Comparison of ENCODE assay signal across 8 cellular contexts in the genomic region with DNA sequence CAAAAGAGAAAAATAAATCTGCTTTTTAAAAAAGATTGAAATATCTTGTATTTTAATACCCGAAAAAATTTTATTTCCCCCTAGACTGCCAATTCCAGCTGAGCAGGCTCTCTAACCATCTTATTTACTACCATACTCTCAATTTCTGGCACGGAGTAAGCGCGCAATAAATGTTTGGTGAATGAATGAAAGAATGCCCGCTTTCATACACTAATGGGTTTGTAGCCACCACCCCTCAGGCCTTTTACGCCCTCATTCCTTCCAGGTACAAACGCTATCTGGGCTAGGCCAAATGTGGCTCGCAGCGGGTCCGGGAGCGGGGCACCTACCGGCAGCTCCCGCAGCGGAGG. TPM values are rescaled to one million over a fixed set of nuclear protein-coding genes. Genes with fewer than 3 reads are reported as not detected.
DNase-seq lines count a peak whose midpoint lies in the region; ATAC-seq and TF ChIP-seq lines count a peak whose summit lies in the region.

No MANE protein-coding gene starts in this region.

- peak overlapping the region; percentile 87; the same call in 1 of the 2 replicates for H3K23ac ChIP-seq in IMR-90 (ENCODE audit: low read depth, low read length)

- peak overlapping the region; percentile 43; the same call in 1 of the 2 replicates for H3K14ac ChIP-seq in IMR-90 (replicated peaks; ENCODE audit: low read depth, low read length)

- H2AK5ac ChIP-seq in IMR-90 (ENCODE audit: low read depth, low read length) = no peak overlapping the region

- peak overlapping the region; percentile 78; the same call in 1 of the 2 replicates for H3K56ac ChIP-seq in IMR-90 (ENCODE audit: extremely low read depth, insufficient read depth, low read length)

- H3K4me3 Mint-ChIP-seq in CD8-positive, alpha-beta T cell = peak overlapping the region; percentile 81

- H4K5ac ChIP-seq in IMR-90 (ENCODE audit: low read depth, low read length) = peak overlapping the region; percentile 57; the same call in 1 of the 2 replicates

- no peak overlapping the region for H4K91ac ChIP-seq in IMR-90 (ENCODE audit: insufficient read depth, low read depth, low read length)

- H2BK20ac ChIP-seq in IMR-90 (ENCODE audit: low read depth, low read length) = no peak overlapping the region

- H3K27ac ChIP-seq in CD8-positive, alpha-beta T cell (ENCODE audit: low read depth, low read length) = no peak overlapping the region
- H3K27ac ChIP-seq in IMR-90 (ENCODE audit: insufficient read depth, low read length) (peak overlapping the region; percentile 78; the same call in 1 of the 2 replicates), muscle layer of duodenum (ENCODE audit: low read length) (no peak overlapping the region)

- dilution Hi-C loops in IMR-90 (cut with HindIII; ENCODE audit: low sequenced_read_pairs, unreplicated experiment) = no loop called here

- H3K36me3 Mint-ChIP-seq in CD8-positive, alpha-beta T cell = peaks cover 13% of the 10 kb centered on the region

- peak overlapping the region; percentile 96 for H3K9ac ChIP-seq in IMR-90 (ENCODE audit: low read depth, low read length)

- 0 out of 2 replicates have a peak overlapping the region, but pooled peaks have one; percentile 56 for H3K4ac ChIP-seq in IMR-90 (ENCODE audit: low read depth, low read length)

- CTCF ChIA-PET in CD8-positive, alpha-beta T cell (lab: Charles Lee) = interaction anchor here (1.0 kb wide), 1 partner anchor 85 kb away, joined by 3 read pairs; no protein-coding TSS in a partner anchor
- CTCF ChIA-PET in IMR-90 (lab: Yijun Ruan, JAX) = interaction anchor here (1.7 kb wide), 1 partner anchor 10 kb away, joined by 5 read pairs; a partner anchor contains a TSS

- POLR2A ChIA-PET in CD8-positive, alpha-beta T cell (lab: Charles Lee) = interaction anchor here (0.7 to 2.2 kb wide), 5 partner anchors 10 to 159 kb away, joined by 4 to 15 read pairs (median 7); a partner anchor contains a TSS
- POLR2A ChIA-PET in IMR-90 (lab: Charles Lee; ENCODE audit: unreplicated experiment) = no interaction called here

- H4K8ac ChIP-seq in IMR-90 (ENCODE audit: low read depth in 2 of 2, low read length in 2 of 2) = peak overlapping the region in 1 of 2 experiments; percentile 54; a peak in 3 of 4 replicates

- H3K9me3 Mint-ChIP-seq in CD8-positive, alpha-beta T cell = no peaks in the 10 kb centered on the region

- no peaks in the 10 kb centered on the region for H3K27me3 Mint-ChIP-seq in CD8-positive, alpha-beta T cell (ENCODE audit: low read depth)

- peak overlapping the region; percentile 99 for H3K4me2 ChIP-seq in IMR-90 (ENCODE audit: low read depth, low read length)

- no peak for DNase-seq in CD8-positive, alpha-beta T cell
- no peak for DNase-seq in IMR-90
- peak in 1 of 2 donors; percentile 25 for DNase-seq in cardiac fibroblast (ENCODE audit: low read depth in 2 of 2)
- DNase-seq in occipital lobe (lab: John Stamatoyannopoulos, UW) = no peak
- no peak for DNase-seq in activated gamma-delta T cell treated with Interleukin-2 at 50 U/mL for 16 hours
- no peak for DNase-seq in SKM-1 treated with dmso at 0.1 percent for 144 hours (lab: John Stamatoyannopoulos, UW; ENCODE audit: unreplicated experiment)
- no peak for DNase-seq in dermis blood vessel endothelial cell

- TF ChIP-seq CTCF in CD8-positive, alpha-beta T cell (IDR thresholded peaks at IDR 0.05) = no peak
- TF ChIP-seq CTCF in IMR-90 (conservative IDR thresholded peaks at IDR 0.05; ENCODE audit: low read depth, low read length) = no peak
- no peak for TF ChIP-seq CTCF in cardiac fibroblast (IDR thresholded peaks at IDR 0.05; ENCODE audit: low read depth, low read length)

- H2AK9ac ChIP-seq in IMR-90 (replicated peaks; ENCODE audit: low read depth, low read length, poor library complexity) = peak overlapping the region; percentile 60

- no peak overlapping the region for H2BK120ac ChIP-seq in IMR-90 (ENCODE audit: low read depth, low read length)

- no peaks in the 10 kb centered on the region for H3K9me1 ChIP-seq in IMR-90 (ENCODE audit: insufficient read depth, low read length)

- H3K79me1 ChIP-seq in IMR-90 (ENCODE audit: low read depth in 1 of 2, low read length in 2 of 2) = peaks cover 0 to 25% of the 10 kb centered on the region in 2 experiments; a peak in 3 of 4 replicates

- no peaks in the 10 kb centered on the region for H3K36me3 ChIP-seq in CD8-positive, alpha-beta T cell (ENCODE audit: insufficient read depth, low read length)
- H3K36me3 ChIP-seq in IMR-90 (ENCODE audit: control insufficient read depth, insufficient read depth, low read length) (peaks cover 18% of the 10 kb centered on the region), muscle layer of duodenum (ENCODE audit: control insufficient read depth in 1 of 2, insufficient read depth in 2 of 2, low read length in 2 of 2) (peaks cover 0 to 6% of the 10 kb centered on the region in 2 donors)

- intact Hi-C loops in CD8-positive, alpha-beta T cell (cut with DNase I, micrococcal nuclease) = loop anchor here in 1 of 2 experiments (1.0 to 2.0 kb wide), 2 partner anchors 16 to 82 kb away; no protein-coding TSS in a partner anchor
- intact Hi-C loops in IMR-90 (cut with micrococcal nuclease) = no loop called here

- TF ChIP-seq RAD21 in IMR-90 (IDR thresholded peaks at IDR 0.05; ENCODE audit: low read length) = no peak

- no TSS peak for BruUV-seq in IMR-90 (replicated peaks; lab: Mats Ljungman, UMichigan)

- peaks cover 19% of the 10 kb centered on the region for H3K4me1 Mint-ChIP-seq in CD8-positive, alpha-beta T cell (ENCODE audit: low read depth)

- H2BK5ac ChIP-seq in IMR-90 (ENCODE audit: low read depth, low read length, poor library complexity, severe bottlenecking) = no peak overlapping the region

- no peaks in the 10 kb centered on the region for H4K20me1 ChIP-seq in IMR-90 (ENCODE audit: insufficient read depth, low read length)

- 0% methylated on average over 2 of the region's 14 CpGs; no CpG with 5 or more reads in 1 of the 2 experiments for WGBS in IMR-90 (ENCODE audit: extremely low coverage in 2 of 2, insufficient read length in 1 of 2), 2 experiments

- H3K9me3 ChIP-seq in CD8-positive, alpha-beta T cell (ENCODE audit: low read length) = no peaks in the 10 kb centered on the region
- H3K9me3 ChIP-seq in IMR-90 (ENCODE audit: control insufficient read depth, insufficient read depth, low read length) (no peaks in the 10 kb centered on the region), muscle layer of duodenum (ENCODE audit: control insufficient read depth in 1 of 2, low read length in 2 of 2) (no peaks in the 10 kb centered on the region)

- H2BK15ac ChIP-seq in IMR-90 (ENCODE audit: low read depth, low read length) = no peak overlapping the region

- H3K27ac Mint-ChIP-seq in CD8-positive, alpha-beta T cell = no peak overlapping the region

- peak overlapping the region; percentile 58 for H3K4me3 ChIP-seq in CD8-positive, alpha-beta T cell (ENCODE audit: low read depth, low read length)
- H3K4me3 ChIP-seq in IMR-90 (ENCODE audit: insufficient read depth, low read depth, low read length) = peak overlapping the region; percentile 97
- H3K4me3 ChIP-seq in cardiac fibroblast (replicated peaks in 1 of 2; ENCODE audit: low read depth in 2 of 2, low read length in 2 of 2) = peak overlapping the region; percentile 50 to 69
- peak overlapping the region; percentile 70 to 76 for H3K4me3 ChIP-seq in muscle layer of duodenum (ENCODE audit: low read depth in 1 of 2, low read length in 2 of 2)

- no peak for ATAC-seq in CD8-positive, alpha-beta T cell
- ATAC-seq in IMR-90 (ENCODE audit: low read depth) = no peak

- no peaks in the 10 kb centered on the region for H3K27me3 ChIP-seq in CD8-positive, alpha-beta T cell (ENCODE audit: insufficient read depth, low read length)
- H3K27me3 ChIP-seq in IMR-90 (ENCODE audit: control insufficient read depth, insufficient read depth, low read length) (no peaks in the 10 kb centered on the region), muscle layer of duodenum (ENCODE audit: low read depth, low read length) (no peaks in the 10 kb centered on the region)

- H2AFZ ChIP-seq in IMR-90 (replicated peaks; ENCODE audit: low read length, poor library complexity) = peak overlapping the region; percentile 94

- in situ Hi-C loops in IMR-90 (cut with MboI; ENCODE audit: low sequenced_read_pairs) = no loop called here

- peaks cover 11% of the 10 kb centered on the region for H3K4me1 ChIP-seq in CD8-positive, alpha-beta T cell (ENCODE audit: insufficient read depth, low read length)
- H3K4me1 ChIP-seq in IMR-90 (ENCODE audit: control insufficient read depth, insufficient read depth, low read length) (peaks cover 4% of the 10 kb centered on the region; the same call in 1 of the 2 replicates), muscle layer of duodenum (ENCODE audit: control insufficient read depth in 1 of 2, insufficient read depth in 2 of 2, low read length in 2 of 2) (peaks cover 13 to 21% of the 10 kb centered on the region in 2 donors)

- no peak for TF ChIP-seq POLR2A in IMR-90 (IDR thresholded peaks at IDR 0.05; ENCODE audit: low read depth, low read length)

- H3K18ac ChIP-seq in IMR-90 (ENCODE audit: low read depth, low read length) = no peak overlapping the region

RNA-seq across cellular contexts. Expression of a gene that starts 0.6 kb away (rescaled TPM):
- 10 to 100 TPM; 14.3 to 15.7 TPM for total RNA-seq in CD8-positive, alpha-beta T cell
- total RNA-seq in IMR-90 (2012; rRNA removed) = 9.4 and 12.5 TPM in 2 replicates
- polyA plus RNA-seq in IMR-90 (2012; rRNA removed) = 28.0 and 28.8 TPM in 2 replicates
- 12.4 and 16.5 TPM in 2 replicates for polyA plus RNA-seq in IMR-90 (2012; cell fraction: cytosol; rRNA removed)
- 159 and 191 TPM in 2 replicates for polyA plus RNA-seq in IMR-90 (2012; cell fraction: nucleus; rRNA removed; ENCODE audit: low replicate concordance)
- total RNA-seq in occipital lobe = 6.1 TPM
- total RNA-seq in dermis blood vessel endothelial cell = 35.1 and 47.2 TPM in 2 replicates

RNA-seq across cellular contexts. Expression of a gene that starts 10.4 kb away (rescaled TPM):
- total RNA-seq in CD8-positive, alpha-beta T cell = 10 to 100 TPM; 54.9 to 62.6 TPM
- total RNA-seq in IMR-90 (2012; rRNA removed) = 217 and 244 TPM in 2 replicates
- polyA plus RNA-seq in IMR-90 (2012; rRNA removed) = 254 and 291 TPM in 2 replicates
- 313 and 446 TPM in 2 replicates for polyA plus RNA-seq in IMR-90 (2012; cell fraction: cytosol; rRNA removed)
- 108 and 126 TPM in 2 replicates for polyA plus RNA-seq in IMR-90 (2012; cell fraction: nucleus; rRNA removed; ENCODE audit: low replicate concordance)
- total RNA-seq in occipital lobe = 64.4 TPM
- 157 and 202 TPM in 2 replicates for total RNA-seq in dermis blood vessel endothelial cell

RNA-seq across cellular contexts. Expression of a gene that starts 17.6 kb away (rescaled TPM):
- total RNA-seq in CD8-positive, alpha-beta T cell = under 1 TPM in 1 of 2 experiments, not detected in 1; 0.33 TPM
- total RNA-seq in IMR-90 (2012; rRNA removed) (not detected in 2 replicates), occipital lobe (not detected), dermis blood vessel endothelial cell (not detected in 2 replicates)
- polyA plus RNA-seq in IMR-90 (2012; rRNA removed) = not detected in 2 replicates
- not detected in 2 replicates for polyA plus RNA-seq in IMR-90 (2012; cell fraction: cytosol; rRNA removed)
- not detected in 2 replicates for polyA plus RNA-seq in IMR-90 (2012; cell fraction: nucleus; rRNA removed; ENCODE audit: low replicate concordance)

RNA-seq across cellular contexts. Expression of a gene that starts 20.2 kb away (rescaled TPM):
- total RNA-seq in CD8-positive, alpha-beta T cell = not detected
- not detected in 2 replicates for total RNA-seq in IMR-90 (2012; rRNA removed)
- 0.14 TPM in 1 of 2 replicates, not detected in the other for polyA plus RNA-seq in IMR-90 (2012; rRNA removed)
- polyA plus RNA-seq in IMR-90 (2012; cell fraction: cytosol; rRNA removed) = 0.24 TPM in 1 of 2 replicates, not detected in the other
- 0.25 TPM in 2 replicates for polyA plus RNA-seq in IMR-90 (2012; cell fraction: nucleus; rRNA removed; ENCODE audit: low replicate concordance)
- total RNA-seq in occipital lobe = 0.62 TPM
- total RNA-seq in dermis blood vessel endothelial cell = 0.51 TPM in 1 of 2 replicates, not detected in the other
